18 cellular contexts compared by ENCODE assay signal in genomic region chr4:150308824-150309472, GRCh38.
DNase-seq lines count a peak whose midpoint lies in the region; ATAC-seq, FAIRE-seq and TF ChIP-seq lines count a peak whose summit lies in the region.
"Had no signal": no experiment of that assay in that cellular context is flagged by ENCODE, and none has a peak within 500 bp of the region (broad histone marks: within the 10 kb centered on the region; RNA-seq: fewer than 3 reads in every experiment).

No MANE protein-coding gene starts in this region.

- WGBS in mammary epithelial cell (ENCODE audit: low coverage, missing lambda C conversion rate), result 73% methylated on average over 4 of the region's 4 CpGs

- DNase-seq in ACHN (peak; percentile 38), MG63 (peak; percentile 63), mammary epithelial cell (peak; percentile 73), kidney (no peak), NK-92 (lab: John Stamatoyannopoulos, UW; ENCODE audit: unreplicated experiment) (no peak), MM.1S (no peak), HT-29 (ENCODE audit: low spot score) (no peak)
- DNase-seq in activated CD8-positive, alpha-beta memory T cell treated with anti-CD3 and anti-CD28 coated beads, Interleukin-2, amount 10 ng/mL, durations not matched to agents 7 days and 5 days, result no peak
- DNase-seq: activated naive CD4-positive, alpha-beta T cell treated with Interleukin-2 at 50 U/mL for 16 hours; central memory CD4-positive, alpha-beta T cell; COR-L47; GDM1; Kasumi-1; NCI-H1694; NCI-H446 treated with DMSO at 0.1 percent for 48 hours; stimulated activated CD4-positive, alpha-beta T cell treated with anti-CD3 and anti-CD28 coated beads, Interleukin-15, amount 100 ng/mL, for 24 hours had no signal

- BruUV-seq in mammary epithelial cell (replicated peaks; lab: Mats Ljungman, UMichigan), result no TSS peak

- peak; percentile 27 for FAIRE-seq in kidney (lab: Jason Lieb, UNC)

- H3K9me3 Mint-ChIP-seq in activated CD8-positive, alpha-beta memory T cell treated with anti-CD3 and anti-CD28 coated beads, Interleukin-2, amount 10 ng/mL, durations not matched to agents 7 days and 5 days (ENCODE audit: low read depth), result no peaks in the 10 kb centered on the region

- CTCF ChIA-PET in mammary epithelial cell (lab: Charles Lee; ENCODE audit: low non-redundant PET), result interaction anchor here (0.7 kb wide), 1 partner anchor 559 kb away, joined by 3 read pairs; no protein-coding TSS in a partner anchor
- CTCF ChIA-PET in activated CD8-positive, alpha-beta memory T cell treated with anti-CD3 and anti-CD28 coated beads, Interleukin-2, amount 10 ng/mL, durations not matched to agents 7 days and 5 days (lab: Charles Lee), result interaction anchor here (1.2 kb wide), 1 partner anchor 11 kb away, joined by 4 read pairs; no protein-coding TSS in a partner anchor

- H3K4me1 Mint-ChIP-seq in activated CD8-positive, alpha-beta memory T cell treated with anti-CD3 and anti-CD28 coated beads, Interleukin-2, amount 10 ng/mL, durations not matched to agents 7 days and 5 days, result no peaks in the 10 kb centered on the region

- no peaks in the 10 kb centered on the region for H4K20me1 ChIP-seq in mammary epithelial cell (ENCODE audit: insufficient read depth, low read length)
- H4K20me1 ChIP-seq in MM.1S (ENCODE audit: insufficient read depth, low read length), result no peaks in the 10 kb centered on the region

- H3K4me2 ChIP-seq in mammary epithelial cell (ENCODE audit: insufficient read depth, low read depth, low read length) (no peak overlapping the region), MM.1S (ENCODE audit: low read depth, low read length) (no peak overlapping the region)
- H3K4me2 ChIP-seq: PC-9 had no signal

- peak overlapping the region; percentile 55 for H3K27ac ChIP-seq in mammary epithelial cell (ENCODE audit: insufficient read depth, low read depth, low read length)
- H3K27ac ChIP-seq in kidney (ENCODE audit: low read depth in 2 of 2, low read length in 2 of 2), result no peak overlapping the region
- H3K27ac ChIP-seq in MM.1S (ENCODE audit: low read length), result no peak overlapping the region
- H3K27ac ChIP-seq: PC-9, VCaP had no signal

- H3K79me2 ChIP-seq in mammary epithelial cell (ENCODE audit: insufficient read depth, low read length), result no peaks in the 10 kb centered on the region
- H3K79me2 ChIP-seq in MM.1S (ENCODE audit: low read length), result no peaks in the 10 kb centered on the region

- H3K36me3 ChIP-seq in MG63, result no peaks in the 10 kb centered on the region
- no peaks in the 10 kb centered on the region for H3K36me3 ChIP-seq in mammary epithelial cell (ENCODE audit: insufficient read depth, low read length)
- H3K36me3 ChIP-seq in kidney (ENCODE audit: control insufficient read depth in 1 of 2, insufficient read depth in 2 of 2, low read length in 2 of 2), result no peaks in the 10 kb centered on the region
- no peaks in the 10 kb centered on the region for H3K36me3 ChIP-seq in MM.1S (replicated peaks; ENCODE audit: insufficient read depth, low read length)

- H3K9me3 ChIP-seq in MG63 (no peaks in the 10 kb centered on the region), mammary epithelial cell (replicated peaks; ENCODE audit: insufficient read depth, low read length) (no peaks in the 10 kb centered on the region), kidney (ENCODE audit: control insufficient read depth in 1 of 2, low read length in 2 of 2) (no peaks in the 10 kb centered on the region), MM.1S (replicated peaks; ENCODE audit: insufficient read depth, low read length) (no peaks in the 10 kb centered on the region)

- TF ChIP-seq CTCF in mammary epithelial cell (conservative IDR thresholded peaks at IDR 0.05 in 1 of 2, IDR thresholded peaks at IDR 0.05 in 1 of 2; ENCODE audit: extremely low read depth in 1 of 2, insufficient read depth in 1 of 2, low read depth in 1 of 2, low read length in 2 of 2), result no peak
- TF ChIP-seq CTCF in kidney (IDR thresholded peaks at IDR 0.05; ENCODE audit: borderline replicate concordance, extremely low read depth, insufficient read depth), result no peak
- no peak for TF ChIP-seq CTCF in MM.1S (IDR thresholded peaks at IDR 0.05; ENCODE audit: low read length)

- no peak for ATAC-seq in activated CD8-positive, alpha-beta memory T cell treated with anti-CD3 and anti-CD28 coated beads, Interleukin-2, amount 10 ng/mL, durations not matched to agents 7 days and 5 days

- H3K9me2 ChIP-seq in MM.1S (replicated peaks; ENCODE audit: insufficient read depth, low read length), result no peaks in the 10 kb centered on the region

- dilution Hi-C loops in mammary epithelial cell (cut with HindIII; ENCODE audit: low sequenced_read_pairs), result no loop called here

- H3F3A ChIP-seq in MM.1S (ENCODE audit: insufficient read depth, low read length), result no peaks in the 10 kb centered on the region

- H3K27me3 ChIP-seq in MG63 (no peaks in the 10 kb centered on the region), mammary epithelial cell (ENCODE audit: insufficient read depth, low read length) (no peaks in the 10 kb centered on the region), MM.1S (replicated peaks; ENCODE audit: insufficient read depth, low read length) (no peaks in the 10 kb centered on the region)

- peaks cover 9% of the 10 kb centered on the region for H3K36me3 Mint-ChIP-seq in activated CD8-positive, alpha-beta memory T cell treated with anti-CD3 and anti-CD28 coated beads, Interleukin-2, amount 10 ng/mL, durations not matched to agents 7 days and 5 days

- H2AFZ ChIP-seq in mammary epithelial cell (ENCODE audit: low read depth, low read length) (no peak overlapping the region), MM.1S (ENCODE audit: low read length) (no peak overlapping the region)
- H2AFZ ChIP-seq: PC-9 had no signal

- H3K9ac ChIP-seq in mammary epithelial cell (ENCODE audit: insufficient read depth, low read length) (no peak overlapping the region), kidney (ENCODE audit: low read length in 2 of 2) (no peak overlapping the region), MM.1S (ENCODE audit: low read length) (no peak overlapping the region)

- in situ Hi-C loops in ACHN (cut with HindIII; ENCODE audit: low pct_ligation_motif_present, low pct_unique_long_range_greater_than_20kb, low sequenced_read_pairs), result no loop called here
- in situ Hi-C loops in mammary epithelial cell (cut with MboI; ENCODE audit: low sequenced_read_pairs in 2 of 2), result no loop called here

- intact Hi-C loops in mammary epithelial cell (cut with micrococcal nuclease), result loop anchor here (10.0 kb wide), 2 partner anchors 366 to 776 kb away; no protein-coding TSS in a partner anchor
- intact Hi-C loops in kidney (cut with DNase I), result no loop called here

- peaks cover 37% of the 10 kb centered on the region for H3K4me1 ChIP-seq in mammary epithelial cell (ENCODE audit: insufficient read depth, low read length)
- peaks cover 2 to 5% of the 10 kb centered on the region in 2 donors for H3K4me1 ChIP-seq in kidney (ENCODE audit: control insufficient read depth in 1 of 2, insufficient read depth in 1 of 2, low read depth in 1 of 2, low read length in 2 of 2)
- no peaks in the 10 kb centered on the region for H3K4me1 ChIP-seq in MM.1S (ENCODE audit: low read length)

- H3K27ac Mint-ChIP-seq in activated CD8-positive, alpha-beta memory T cell treated with anti-CD3 and anti-CD28 coated beads, Interleukin-2, amount 10 ng/mL, durations not matched to agents 7 days and 5 days, result no peak overlapping the region

- H3K4me3 ChIP-seq in MG63 (no peak overlapping the region), mammary epithelial cell (replicated peaks in 1 of 3; ENCODE audit: insufficient read depth in 1 of 3, low read depth in 2 of 3, low read length in 3 of 3) (no peak overlapping the region), kidney (ENCODE audit: low read length in 2 of 2) (no peak overlapping the region), MM.1S (ENCODE audit: low read length) (no peak overlapping the region)
- H3K4me3 ChIP-seq: PC-9 had no signal

- H3K27me3 Mint-ChIP-seq in activated CD8-positive, alpha-beta memory T cell treated with anti-CD3 and anti-CD28 coated beads, Interleukin-2, amount 10 ng/mL, durations not matched to agents 7 days and 5 days, result no peaks in the 10 kb centered on the region

- no peak overlapping the region for H3K4me3 Mint-ChIP-seq in activated CD8-positive, alpha-beta memory T cell treated with anti-CD3 and anti-CD28 coated beads, Interleukin-2, amount 10 ng/mL, durations not matched to agents 7 days and 5 days

Comparison
In these comparisons a context has a peak if more than half of its experiments do, and no peak if none do; other contexts are left out.
1. DNase-seq: peak in ACHN (single experiment), MG63 (single experiment) and mammary epithelial cell (single experiment); none in kidney (single experiment), NK-92 (single experiment), MM.1S (single experiment), activated CD8-positive, alpha-beta memory T cell treated with anti-CD3 and anti-CD28 coated beads, Interleukin-2, amount 10 ng/mL, durations not matched to agents 7 days and 5 days (single experiment) and HT-29 (single experiment).